8 cellular contexts compared by ENCODE assay signal in genomic region chr2:26970244-26970927, GRCh38. TPM values are rescaled to one million over a fixed set of nuclear protein-coding genes. Genes with fewer than 3 reads are reported as not detected.
DNase-seq lines count a peak whose midpoint lies in the region; ATAC-seq and TF ChIP-seq lines count a peak whose summit lies in the region.

Gene MAPRE3 (plus strand): TSS chr2:26970637. CDS start chr2:27022219, 51,582 bp downstream.

- peaks cover 17% of the 10 kb centered on the region for H3K27me3 Mint-ChIP-seq in activated CD4-positive, alpha-beta memory T cell treated with anti-CD3 and anti-CD28 coated beads for 36 hours

- CTCF ChIA-PET in A673 (lab: Charles Lee): no interaction called here
- CTCF ChIA-PET in activated CD4-positive, alpha-beta memory T cell treated with anti-CD3 and anti-CD28 coated beads for 36 hours (lab: Charles Lee): interaction anchor here (0.9 to 3.4 kb wide), 6 partner anchors 8 to 309 kb away, joined by 3 to 17 read pairs (median 8); no protein-coding TSS in a partner anchor

- POLR2A ChIA-PET in A673 (lab: Charles Lee; ENCODE audit: low non-redundant PET): no interaction called here
- POLR2A ChIA-PET in activated CD4-positive, alpha-beta memory T cell treated with anti-CD3 and anti-CD28 coated beads for 36 hours (lab: Charles Lee): interaction anchor here (0.6 kb wide), 1 partner anchor 8 kb away, joined by 4 read pairs; no protein-coding TSS in a partner anchor

- TF ChIP-seq CTCF in A673 (conservative IDR thresholded peaks at IDR 0.05; ENCODE audit: low read depth, low read length) (no peak), left lung (IDR thresholded peaks at IDR 0.05) (no peak)

- H3K36me3 ChIP-seq in A673 (ENCODE audit: insufficient read depth, low read length, poor library complexity, severe bottlenecking): no peaks in the 10 kb centered on the region
- H3K36me3 ChIP-seq in left lung: no peaks in the 10 kb centered on the region

- ATAC-seq in GM19035 (IDR thresholded peaks at IDR 0.05; ENCODE audit: unreplicated experiment) (peak; percentile 93), HG03460 (IDR thresholded peaks at IDR 0.05; ENCODE audit: unreplicated experiment) (peak; percentile 82), left lung (peak; percentile 98)

- no peak within 1 kb of the TSS for H3K27ac Mint-ChIP-seq in activated CD4-positive, alpha-beta memory T cell treated with anti-CD3 and anti-CD28 coated beads for 36 hours

- H3K9me3 ChIP-seq in A673 (ENCODE audit: low read depth, low read length, poor library complexity, severe bottlenecking) (no peaks in the 10 kb centered on the region), left lung (no peaks in the 10 kb centered on the region)

- no peaks in the 10 kb centered on the region for H3K9me3 Mint-ChIP-seq in activated CD4-positive, alpha-beta memory T cell treated with anti-CD3 and anti-CD28 coated beads for 36 hours

- DNase-seq in A673 (ENCODE audit: low spot score) (peak; percentile 82), NCI-H69 (lab: John Stamatoyannopoulos, UW) (peak; percentile 94), dermis microvascular lymphatic vessel endothelial cell (ENCODE audit: low read depth in 2 of 2) (peak; percentile 76 to 85), left lung (peak; percentile 81 to 95)
- DNase-seq in activated CD4-positive, alpha-beta memory T cell treated with anti-CD3 and anti-CD28 coated beads for 36 hours: peak; percentile 85
- DNase-seq in stimulated activated CD4-positive, alpha-beta T cell treated with anti-CD3 and anti-CD28 coated beads, Interleukin-2, amount 100 ng/mL, for 4 hours (ENCODE audit: low read depth): peak; percentile 69

- H3K4me3 ChIP-seq in A673 (ENCODE audit: low read depth, low read length, poor library complexity, severe bottlenecking) (peak within 1 kb of the TSS; percentile 75), left lung (peak within 1 kb of the TSS; percentile 83)

- H3K4me1 ChIP-seq in A673 (ENCODE audit: insufficient read depth, low read length, poor library complexity, severe bottlenecking): peaks cover 6% of the 10 kb centered on the region
- peaks cover 0 to 23% of the 10 kb centered on the region in 2 donors for H3K4me1 ChIP-seq in left lung

- H3K27me3 ChIP-seq in A673 (replicated peaks; ENCODE audit: insufficient read depth, low read depth, low read length, poor library complexity): peaks cover 14% of the 10 kb centered on the region
- peaks cover 0 to 5% of the 10 kb centered on the region in 2 donors for H3K27me3 ChIP-seq in left lung

- H3K27ac ChIP-seq in A673 (ENCODE audit: low read depth, low read length, poor library complexity, severe bottlenecking): no peak within 1 kb of the TSS
- peak within 1 kb of the TSS; percentile 26 to 61 for H3K27ac ChIP-seq in left lung

- H3K36me3 Mint-ChIP-seq in activated CD4-positive, alpha-beta memory T cell treated with anti-CD3 and anti-CD28 coated beads for 36 hours: no peaks in the 10 kb centered on the region

- H3K4me3 Mint-ChIP-seq in activated CD4-positive, alpha-beta memory T cell treated with anti-CD3 and anti-CD28 coated beads for 36 hours: peak within 1 kb of the TSS; percentile 73

- H3K4me1 Mint-ChIP-seq in activated CD4-positive, alpha-beta memory T cell treated with anti-CD3 and anti-CD28 coated beads for 36 hours (ENCODE audit: low read depth): peaks cover 15% of the 10 kb centered on the region

- intact Hi-C loops in A673 (cut with micrococcal nuclease; ENCODE audit: unreplicated experiment): no loop called here
- intact Hi-C loops in activated CD4-positive, alpha-beta memory T cell treated with anti-CD3 and anti-CD28 coated beads for 36 hours (cut with micrococcal nuclease): loop anchor here (1.0 kb wide), 1 partner anchor 111 kb away; no protein-coding TSS in a partner anchor
- intact Hi-C loops in left lung (cut with DNase I): no loop called here

- no TSS peak for BruUV-seq in A673 (replicated peaks; lab: Mats Ljungman, UMichigan)

RNA-seq across cellular contexts. Expression of gene MAPRE3, which starts in this region (rescaled TPM):
- 8.4 and 9.0 TPM in 2 replicates for total RNA-seq in A673 (2021)
- total RNA-seq in activated CD4-positive, alpha-beta memory T cell treated with anti-CD3 and anti-CD28 coated beads for 36 hours: 1 to 10 TPM; 4.4 TPM
- total RNA-seq in dermis microvascular lymphatic vessel endothelial cell: 0.64 and 2.0 TPM in 2 replicates
- total RNA-seq in left lung: 10 to 100 TPM; 13.5 to 23.5 TPM
